In genomic region chr10:48552946-48553564, GRCh38 we compare ENCODE assay signal across 21 cellular contexts. TPM values are rescaled to one million over a fixed set of nuclear protein-coding genes. Genes with fewer than 3 reads are reported as not detected.
"Had no signal": no experiment of that assay in that cellular context is flagged by ENCODE, and none has a peak within 500 bp of the region (broad histone marks: within the 10 kb centered on the region; RNA-seq: fewer than 3 reads in every experiment).

No MANE protein-coding gene starts in this region.

- H3K4me3 Mint-ChIP-seq: activated naive CD4-positive, alpha-beta T cell treated with anti-CD3 and anti-CD28 coated beads, Interleukin-2, amount 10 ng/mL, durations not matched to agents 7 days and 5 days; activated naive CD8-positive, alpha-beta T cell treated with anti-CD3 and anti-CD28 coated beads, Interleukin-2, amount 50 U/mL, for 24 hours; activated T-cell treated with anti-CD3 and anti-CD28 coated beads, Interleukin-2, amount 50 U/mL, for 72 hours; nephron; stimulated activated effector memory CD8-positive, alpha-beta T cell treated with anti-CD3 and anti-CD28 coated beads, Interleukin-12 subunit alpha, Interleukin-12 subunit beta, amount 100 ng/mL, for 72 hours; type B pancreatic cell had no signal

- FAIRE-seq: frontal cortex had no signal

- H3K27ac Mint-ChIP-seq: activated naive CD4-positive, alpha-beta T cell treated with anti-CD3 and anti-CD28 coated beads, Interleukin-2, amount 10 ng/mL, durations not matched to agents 7 days and 5 days; activated naive CD8-positive, alpha-beta T cell treated with anti-CD3 and anti-CD28 coated beads, Interleukin-2, amount 50 U/mL, for 24 hours; activated T-cell treated with anti-CD3 and anti-CD28 coated beads, Interleukin-2, amount 50 U/mL, for 72 hours; nephron; stimulated activated effector memory CD8-positive, alpha-beta T cell treated with anti-CD3 and anti-CD28 coated beads, Interleukin-12 subunit alpha, Interleukin-12 subunit beta, amount 100 ng/mL, for 72 hours; type B pancreatic cell had no signal

- H3K4me3 ChIP-seq: esophagus muscularis mucosa, right lobe of liver, skin epidermis, testis had no signal

- H3K4me1 ChIP-seq: right lobe of liver had no signal

- H3K27ac ChIP-seq: right lobe of liver had no signal

- H3K36me3 ChIP-seq: esophagus muscularis mucosa, right lobe of liver had no signal

- H3K9me3 Mint-ChIP-seq: activated naive CD4-positive, alpha-beta T cell treated with anti-CD3 and anti-CD28 coated beads, Interleukin-2, amount 10 ng/mL, durations not matched to agents 7 days and 5 days; activated naive CD8-positive, alpha-beta T cell treated with anti-CD3 and anti-CD28 coated beads, Interleukin-2, amount 50 U/mL, for 24 hours; activated T-cell treated with anti-CD3 and anti-CD28 coated beads, Interleukin-2, amount 50 U/mL, for 72 hours; nephron; stimulated activated effector memory CD8-positive, alpha-beta T cell treated with anti-CD3 and anti-CD28 coated beads, Interleukin-12 subunit alpha, Interleukin-12 subunit beta, amount 100 ng/mL, for 72 hours; type B pancreatic cell had no signal

- H3K27me3 ChIP-seq: esophagus muscularis mucosa, right lobe of liver, testis had no signal

- H3K4me1 Mint-ChIP-seq: activated naive CD4-positive, alpha-beta T cell treated with anti-CD3 and anti-CD28 coated beads, Interleukin-2, amount 10 ng/mL, durations not matched to agents 7 days and 5 days; activated naive CD8-positive, alpha-beta T cell treated with anti-CD3 and anti-CD28 coated beads, Interleukin-2, amount 50 U/mL, for 24 hours; stimulated activated effector memory CD8-positive, alpha-beta T cell treated with anti-CD3 and anti-CD28 coated beads, Interleukin-12 subunit alpha, Interleukin-12 subunit beta, amount 100 ng/mL, for 72 hours had no signal

- H3K9me3 ChIP-seq: esophagus muscularis mucosa, right lobe of liver, testis had no signal

- DNase-seq: activated effector memory CD4-positive, alpha-beta T cell treated with Interleukin-2 at 50 U/mL for 16 hours; activated naive CD4-positive, alpha-beta T cell treated with anti-CD3 and anti-CD28 coated beads, Interleukin-2, amount 10 ng/mL, durations not matched to agents 7 days and 5 days; activated naive CD8-positive, alpha-beta T cell treated with anti-CD3 and anti-CD28 coated beads, Interleukin-2, amount 50 U/mL, for 24 hours; activated T-cell treated with anti-CD3 and anti-CD28 coated beads, Interleukin-2, amount 50 U/mL, for 72 hours; dermis blood vessel endothelial cell; effector CD8-positive, alpha-beta T cell; hippocampal formation; kidney glomerular epithelial cell; left ventricle myocardium superior; mammary epithelial cell; right lobe of liver; stimulated activated CD4-positive, alpha-beta T cell treated with anti-CD3 and anti-CD28 coated beads, Interleukin-1b, Interleukin-23, amount 100 ng/mL, for 48 hours; T-helper 9 cell; testis had no signal

- H3K27me3 Mint-ChIP-seq: activated naive CD4-positive, alpha-beta T cell treated with anti-CD3 and anti-CD28 coated beads, Interleukin-2, amount 10 ng/mL, durations not matched to agents 7 days and 5 days; activated naive CD8-positive, alpha-beta T cell treated with anti-CD3 and anti-CD28 coated beads, Interleukin-2, amount 50 U/mL, for 24 hours had no signal

- ATAC-seq: activated naive CD8-positive, alpha-beta T cell treated with anti-CD3 and anti-CD28 coated beads, Interleukin-2, amount 50 U/mL, for 24 hours; activated T-cell treated with anti-CD3 and anti-CD28 coated beads, Interleukin-2, amount 50 U/mL, for 72 hours; stimulated activated effector memory CD8-positive, alpha-beta T cell treated with anti-CD3 and anti-CD28 coated beads, Interleukin-12 subunit alpha, Interleukin-12 subunit beta, amount 100 ng/mL, for 72 hours had no signal

- H3K36me3 Mint-ChIP-seq: activated naive CD4-positive, alpha-beta T cell treated with anti-CD3 and anti-CD28 coated beads, Interleukin-2, amount 10 ng/mL, durations not matched to agents 7 days and 5 days; stimulated activated effector memory CD8-positive, alpha-beta T cell treated with anti-CD3 and anti-CD28 coated beads, Interleukin-12 subunit alpha, Interleukin-12 subunit beta, amount 100 ng/mL, for 72 hours; type B pancreatic cell had no signal

RNA-seq across cellular contexts. Expression of gene ARHGAP22, which starts 51.8 kb away (rescaled TPM):
- total RNA-seq: activated T-cell treated with anti-CD3 and anti-CD28 coated beads, Interleukin-2, amount 50 U/mL, for 72 hours; T-helper 1 cell treated with Interleukin-12 subunit alpha and Interleukin-12 subunit beta and Interleukin-4 antibody, amounts not matched to agents 30 ng/mL and 1 ng/mL, for 36 hours had no signal
